Comparison of ENCODE assay signal across 10 cellular contexts in genomic region chr22:44753189-44754042, GRCh38. TPM values are rescaled to one million over a fixed set of nuclear protein-coding genes. Genes with fewer than 3 reads are reported as not detected.
DNase-seq lines count a peak whose midpoint lies in the region; ATAC-seq, FAIRE-seq and TF ChIP-seq lines count a peak whose summit lies in the region.
"Had no signal": no experiment of that assay in that cellular context is flagged by ENCODE, and none has a peak within 500 bp of the region (broad histone marks: within the 10 kb centered on the region; RNA-seq: fewer than 3 reads in every experiment).

No MANE protein-coding gene starts in this region.

- no peaks in the 10 kb centered on the region for H3K36me3 ChIP-seq in H1 (ENCODE audit: control insufficient read depth in 2 of 4, insufficient read depth in 4 of 4, low read length in 3 of 4)

- H3K4ac ChIP-seq in H1 (replicated peaks; ENCODE audit: insufficient read length, low read depth, low read length), result no peak overlapping the region

- H4K5ac ChIP-seq in H1 (ENCODE audit: insufficient read length, low read depth, low read length), result no peak overlapping the region

- H3K23ac ChIP-seq in H1 (ENCODE audit: insufficient read length), result no peak overlapping the region

- H2BK5ac ChIP-seq in H1 (ENCODE audit: low read depth, low read length), result no peak overlapping the region

- H3K27me3 Mint-ChIP-seq in CD14-positive monocyte (ENCODE audit: low read depth in 3 of 3), result peaks cover 51 to 73% (median 61%) of the 10 kb centered on the region in 3 donors

- peak overlapping the region in 1 of 2 donors; percentile 72 for H3K4me3 Mint-ChIP-seq in CD14-positive monocyte

- H2BK15ac ChIP-seq in H1 (ENCODE audit: low read length), result 0 out of 2 replicates have a peak overlapping the region, but pooled peaks have one; percentile 6

- peaks cover 5% of the 10 kb centered on the region for H3K23me2 ChIP-seq in H1 (ENCODE audit: low read depth, low read length)

- no peak overlapping the region for H4K91ac ChIP-seq in H1 (replicated peaks; ENCODE audit: insufficient read length, low read length)

- no peak overlapping the region; a peak in 1 of 7 replicates for H3K9ac ChIP-seq in H1 (replicated peaks in 1 of 4; ENCODE audit: extremely low read depth in 1 of 4, low read depth in 3 of 4, low read length in 3 of 4)

- H3K4me3 ChIP-seq in H1 (ENCODE audit: extremely low read depth in 1 of 4, insufficient read depth in 2 of 4, low read depth in 3 of 4, low read length in 4 of 4), result peak overlapping the region; percentile 44 to 93 (median 62)

- TF ChIP-seq CTCF in H1 (IDR thresholded peaks at IDR 0.05; ENCODE audit: control extremely low read depth in 1 of 3, insufficient read depth in 1 of 3, low read depth in 1 of 3, low read length in 3 of 3) (no peak), CD14-positive monocyte (IDR thresholded peaks at IDR 0.05) (no peak)

- H2AFZ ChIP-seq in H1 (ENCODE audit: low read length), result no peak overlapping the region

- H3K4me1 Mint-ChIP-seq in CD14-positive monocyte, result peaks cover 3% of the 10 kb centered on the region

- H4K8ac ChIP-seq in H1 (ENCODE audit: extremely low read depth, insufficient read depth, low read length), result no peak overlapping the region

- ATAC-seq in GM18861 (IDR thresholded peaks at IDR 0.05; ENCODE audit: unreplicated experiment), result no peak

- DNase-seq in AG08396 (ENCODE audit: low spot score) (peak; percentile 67), LHCN-M2 (ENCODE audit: low read depth) (peak; percentile 22), H1 (ENCODE audit: low read depth in 1 of 2, low spot score in 2 of 2) (no peak), mucosa of gallbladder (ENCODE audit: low spot score) (peak; percentile 61), CD14-positive monocyte (ENCODE audit: low spot score) (no peak), middle frontal gyrus (ENCODE audit: extremely low spot score, low spot score) (no peak), GM12892 (ENCODE audit: insufficient read length) (no peak)
- DNase-seq: GDM1 had no signal

- H2BK12ac ChIP-seq in H1 (ENCODE audit: low read depth, low read length), result peak overlapping the region; percentile 44

- TF ChIP-seq RAD21 in H1 (IDR thresholded peaks at IDR 0.05 in 1 of 2, conservative IDR thresholded peaks at IDR 0.05 in 1 of 2; ENCODE audit: low read depth in 2 of 2, low read length in 2 of 2), result no peak

- no peaks in the 10 kb centered on the region for H3K9me3 ChIP-seq in H1 (ENCODE audit: insufficient read depth in 2 of 2, low read depth in 1 of 2, low read length in 1 of 2)

- CTCF ChIA-PET in H1 (lab: Charles Lee; ENCODE audit: partially characterized antibody), result interaction anchor here (0.7 to 4.9 kb wide), 4 partner anchors 9 to 68 kb away, joined by 3 to 31 read pairs (median 4); no protein-coding TSS in a partner anchor

- peaks cover 3% of the 10 kb centered on the region; the same call in 1 of the 2 replicates for H3K79me1 ChIP-seq in H1 (ENCODE audit: low read depth, low read length)

- H3K27ac ChIP-seq in H1 (ENCODE audit: low read depth, low read length), result no peak overlapping the region

- no peak overlapping the region for H3K18ac ChIP-seq in H1 (ENCODE audit: extremely low read depth, low read length)

- H2BK20ac ChIP-seq in H1 (ENCODE audit: low read length), result 0 out of 2 replicates have a peak overlapping the region, but pooled peaks have one; percentile 23

- FAIRE-seq in H1 (lab: Jason Lieb, UNC), result no peak
- no peak for FAIRE-seq in GM12892 (lab: Jason Lieb, UNC)

- peaks cover 0 to 2% of the 10 kb centered on the region in 2 donors for H3K36me3 Mint-ChIP-seq in CD14-positive monocyte

- H2AK5ac ChIP-seq in H1 (ENCODE audit: low read depth, low read length), result no peak overlapping the region

- peaks cover 0 to 39% of the 10 kb centered on the region in 2 experiments; a peak in 2 of 4 replicates for H3K79me2 ChIP-seq in H1 (ENCODE audit: control insufficient read depth in 1 of 2, insufficient read depth in 2 of 2, low read length in 2 of 2)

- H2BK120ac ChIP-seq in H1 (replicated peaks; ENCODE audit: low read depth, low read length), result no peak overlapping the region

- peaks cover 4 to 25% (median 19%) of the 10 kb centered on the region in 4 experiments for H3K4me1 ChIP-seq in H1 (replicated peaks in 1 of 4; ENCODE audit: control insufficient read depth in 3 of 4, insufficient read depth in 4 of 4, low read length in 3 of 4)

- H3K9me3 Mint-ChIP-seq in CD14-positive monocyte, result peaks cover 0 to 19% (median 15%) of the 10 kb centered on the region in 7 donors

- H3K27ac Mint-ChIP-seq in CD14-positive monocyte, result peak overlapping the region in 1 of 7 donors; percentile 19

- peaks cover 5 to 13% of the 10 kb centered on the region in 2 experiments for H4K20me1 ChIP-seq in H1 (replicated peaks in 1 of 2; ENCODE audit: control insufficient read depth in 1 of 2, insufficient read depth in 2 of 2, low read length in 2 of 2)

- H3K27me3 ChIP-seq in H1 (replicated peaks in 1 of 4; ENCODE audit: control insufficient read depth in 3 of 4, extremely low read depth in 1 of 4, insufficient read depth in 3 of 4, low read length in 3 of 4), result peaks cover 0 to 7% (median 4%) of the 10 kb centered on the region in 4 experiments; a peak in 4 of 7 replicates

- POLR2A ChIA-PET in H1 (lab: Charles Lee; ENCODE audit: partially characterized antibody), result interaction anchor here (0.7 to 1.6 kb wide), 6 partner anchors 17 to 220 kb away, joined by 3 to 4 read pairs (median 3); no protein-coding TSS in a partner anchor

- no peak for TF ChIP-seq EP300 in H1 (IDR thresholded peaks at IDR 0.05; ENCODE audit: borderline replicate concordance in 1 of 2, low read depth in 2 of 2, low read length in 2 of 2)

- intact Hi-C loops in CD14-positive monocyte (cut with micrococcal nuclease), result no loop called here

- no peak overlapping the region for H3K56ac ChIP-seq in H1 (replicated peaks; ENCODE audit: insufficient read length, low read depth, low read length)

- peak overlapping the region; percentile 87 to 97 for H3K4me2 ChIP-seq in H1 (ENCODE audit: insufficient read depth in 1 of 2, low read depth in 2 of 2, low read length in 2 of 2)

- H3K14ac ChIP-seq in H1 (ENCODE audit: insufficient read length), result no peak overlapping the region

- 46% methylated on average over 29 of the region's 29 CpGs; no CpG with 5 or more reads in 1 of the 2 experiments for WGBS in H1 (ENCODE audit: extremely low coverage in 1 of 2, insufficient coverage in 1 of 2, insufficient read length in 1 of 2, insufficient replicate concordance in 2 of 2, low coverage in 1 of 2, low lambda C conversion rate in 2 of 2, missing lambda C conversion rate in 1 of 2), 2 experiments

- TF ChIP-seq POLR2A in H1 (IDR thresholded peaks at IDR 0.05; ENCODE audit: control extremely low read depth in 1 of 2, low read depth in 2 of 2, low read length in 2 of 2) (no peak), GM12892 (IDR thresholded peaks at IDR 0.05; ENCODE audit: low read depth, low read length) (no peak)

TF ChIP-seq in H1, 55 proteins besides CTCF, POLR2A, EP300 and RAD21 (continues in another document):
- TF ChIP-seq SP1 (IDR thresholded peaks at IDR 0.05; ENCODE audit: low read depth, low read length), result no peak
- TF ChIP-seq TEAD4 (IDR thresholded peaks at IDR 0.05; ENCODE audit: low read depth, low read length), result no peak
- TF ChIP-seq KDM1A (IDR thresholded peaks at IDR 0.05; ENCODE audit: borderline replicate concordance, low read length), result no peak
- no peak for TF ChIP-seq RBBP5 (IDR thresholded peaks at IDR 0.05; ENCODE audit: borderline replicate concordance, low read depth, low read length)

RNA-seq across cellular contexts. Expression of gene ARHGAP8, which starts 1.0 kb away (rescaled TPM):
- total RNA-seq in LHCN-M2 (2014; rRNA removed), result not detected in 2 replicates
- polyA plus RNA-seq in LHCN-M2 (2012), result not detected
- 47.7 and 48.7 TPM in 2 replicates for total RNA-seq in H1 (2021; fragmentation: NEBNext Ultra II Directional; extraction: Animal tissue kit (Norgen Biotek cat#: 25700))
- 35.6 and 55.2 TPM in 2 replicates for polyA plus RNA-seq in H1 (2011; rRNA removed)
- polyA plus RNA-seq in H1 (2011; cell fraction: cytosol; rRNA removed), result 40.7 TPM
- polyA plus RNA-seq in H1 (2011; cell fraction: nucleus; rRNA removed), result 71.9 TPM
- polyA plus RNA-seq in H1 (2012, experiment 1 of 2), result 29.6 to 36.8 TPM (median 35.4 TPM) in 4 replicates
- polyA plus RNA-seq in H1 (2012, experiment 2 of 2), result 25.3 TPM
- polyA plus RNA-seq in H1 (2013, experiment 1 of 2), result 28.1 TPM
- 27.7 TPM for polyA plus RNA-seq in H1 (2013, experiment 2 of 2)
- 28.4 and 34.7 TPM in 2 replicates for polyA minus RNA-seq in H1 (2011; rRNA and poly(A)+ RNA removed)
- polyA minus RNA-seq in H1 (2011; cell fraction: cytosol; rRNA and poly(A)+ RNA removed), result 22.0 TPM
- polyA minus RNA-seq in H1 (2011; cell fraction: nucleus; rRNA and poly(A)+ RNA removed), result 33.7 TPM
- 46.7 TPM for total RNA-seq in mucosa of gallbladder
- not detected for polyA plus RNA-seq in CD14-positive monocyte
- polyA plus RNA-seq in GM12892 (2012; ENCODE audit: missing spikeins), result not detected
- total RNA-seq: lung microvascular endothelial cell had no signal

RNA-seq across cellular contexts. Expression of gene PRR5, which starts 51.4 kb away (rescaled TPM):
- 9.4 and 10.5 TPM in 2 replicates for total RNA-seq in LHCN-M2 (2014; rRNA removed)
- 13.4 TPM for polyA plus RNA-seq in LHCN-M2 (2012)
- 15.7 and 16.5 TPM in 2 replicates for total RNA-seq in H1 (2021; fragmentation: NEBNext Ultra II Directional; extraction: Animal tissue kit (Norgen Biotek cat#: 25700))
- polyA plus RNA-seq in H1 (2011; rRNA removed), result 25.7 and 36.1 TPM in 2 replicates
- polyA plus RNA-seq in H1 (2011; cell fraction: cytosol; rRNA removed), result 21.7 TPM
- 26.9 TPM for polyA plus RNA-seq in H1 (2011; cell fraction: nucleus; rRNA removed)
- polyA plus RNA-seq in H1 (2012, experiment 1 of 2), result 13.6 to 16.9 TPM (median 16.1 TPM) in 4 replicates
- polyA plus RNA-seq in H1 (2012, experiment 2 of 2), result 15.9 TPM
- polyA plus RNA-seq in H1 (2013, experiment 1 of 2), result 8.9 TPM
- polyA plus RNA-seq in H1 (2013, experiment 2 of 2), result 9.8 TPM
- 13.3 and 16.3 TPM in 2 replicates for polyA minus RNA-seq in H1 (2011; rRNA and poly(A)+ RNA removed)
- 15.0 TPM for polyA minus RNA-seq in H1 (2011; cell fraction: cytosol; rRNA and poly(A)+ RNA removed)
- polyA minus RNA-seq in H1 (2011; cell fraction: nucleus; rRNA and poly(A)+ RNA removed), result 17.1 TPM
- total RNA-seq in mucosa of gallbladder, result 21.8 TPM
- 1 to 10 TPM in 1 of 2 donors, under 1 TPM in 1; 0.66 to 1.2 TPM for polyA plus RNA-seq in CD14-positive monocyte
- 0.66 TPM for polyA plus RNA-seq in GM12892 (2012; ENCODE audit: missing spikeins)

Comparison
In these comparisons a context has a peak if more than half of its experiments do, and no peak if none do; other contexts are left out.
1. DNase-seq: peak in AG08396 (single experiment), LHCN-M2 (single experiment) and mucosa of gallbladder (single experiment); none in H1 (0 of 2), CD14-positive monocyte (single experiment), middle frontal gyrus (single experiment) and GM12892 (single experiment).
2. RNA of gene ARHGAP8, which starts 1.0 kb away (total RNA-seq): 47.7 to 48.7 TPM in H1 and 46.7 TPM in mucosa of gallbladder (single experiment); not detected in LHCN-M2; every median in the first group is over 10 times any median in the second.